In the genomic region with DNA sequence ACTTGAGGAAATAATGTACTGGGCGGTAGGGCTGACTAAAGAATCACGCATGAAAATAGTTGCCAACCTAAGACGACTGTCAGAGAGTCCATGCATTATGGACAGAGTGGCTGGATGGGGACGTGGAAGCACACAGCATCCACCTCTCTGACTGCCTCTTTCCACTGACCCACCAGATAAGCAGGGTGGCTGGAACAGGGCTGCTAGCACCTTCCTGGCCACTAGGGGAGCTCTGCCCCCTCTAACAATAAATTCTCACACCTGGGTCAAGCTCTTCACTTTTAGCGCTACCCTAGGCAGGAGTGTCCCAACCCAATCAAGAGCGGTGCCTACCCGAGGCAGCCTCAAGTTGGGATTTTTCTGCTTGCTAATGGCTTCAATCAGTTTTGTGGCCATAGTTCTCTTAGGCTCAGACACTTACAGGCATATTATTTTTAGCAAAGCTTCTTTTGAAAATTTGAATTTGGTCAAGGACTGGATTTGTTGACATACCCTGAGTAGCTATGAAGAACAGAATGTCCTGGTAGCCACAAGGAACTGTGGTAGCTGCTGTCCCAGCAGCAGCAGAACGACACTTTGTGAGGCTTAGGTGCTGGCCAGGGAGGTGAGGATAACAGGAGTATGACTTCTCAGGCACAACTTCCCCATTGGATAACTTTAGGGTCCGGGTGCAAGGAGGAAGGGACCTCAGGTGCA, we compare ENCODE assay signal across 8 cellular contexts. TPM values are rescaled to one million over a fixed set of nuclear protein-coding genes. Genes with fewer than 3 reads are reported as not detected.
DNase-seq lines count a peak whose midpoint lies in the region; ATAC-seq and TF ChIP-seq lines count a peak whose summit lies in the region.

No MANE protein-coding gene starts in this region.

- H3K36me3 Mint-ChIP-seq in activated T-helper 2 cell treated with anti-CD3 and anti-CD28 coated beads, Interferon-gamma antibody, Interleukin-2, Interleukin-4, amounts not matched to agents 10 μg/mL and 5 μg/mL and 100 μg/mL, durations not matched to agents 14 hours and 24 hours and 36 hours (ENCODE audit: low read depth), result peaks cover 22% of the 10 kb centered on the region

- H3K9me3 ChIP-seq in PC-3 (ENCODE audit: low read length), result no peaks in the 10 kb centered on the region

- POLR2A ChIA-PET in PC-3 (lab: Charles Lee; ENCODE audit: unreplicated experiment), result interaction anchor here (1.0 kb wide), 1 partner anchor 52 kb away, joined by 3 read pairs; the partner anchor contains the start of genes GBA2 and RGP1

- ATAC-seq in HG03108 (IDR thresholded peaks at IDR 0.05; ENCODE audit: unreplicated experiment) (peak; percentile 85), PC-3 (peak; percentile 67)

- no peaks in the 10 kb centered on the region for H3K27me3 ChIP-seq in PC-3 (ENCODE audit: low read length)

- TF ChIP-seq CTCF in GM12873 (IDR thresholded peaks at IDR 0.05; ENCODE audit: insufficient read depth, low read depth, low read length, missing control alignments), result peak; percentile 98
- TF ChIP-seq CTCF in PC-3 (conservative IDR thresholded peaks at IDR 0.05; ENCODE audit: low read depth, low read length), result peak; percentile 73

- in situ Hi-C loops in ACHN (cut with HindIII; ENCODE audit: low pct_ligation_motif_present, low pct_unique_long_range_greater_than_20kb, low sequenced_read_pairs), result no loop called here

- H3K9me3 Mint-ChIP-seq in activated T-helper 2 cell treated with anti-CD3 and anti-CD28 coated beads, Interferon-gamma antibody, Interleukin-2, Interleukin-4, amounts not matched to agents 10 μg/mL and 5 μg/mL and 100 μg/mL, durations not matched to agents 14 hours and 24 hours and 36 hours, result no peaks in the 10 kb centered on the region

- H3K36me3 ChIP-seq in PC-3 (ENCODE audit: low read depth, low read length), result peaks cover 23% of the 10 kb centered on the region

- no peak overlapping the region for H3K27ac Mint-ChIP-seq in activated T-helper 2 cell treated with anti-CD3 and anti-CD28 coated beads, Interferon-gamma antibody, Interleukin-2, Interleukin-4, amounts not matched to agents 10 μg/mL and 5 μg/mL and 100 μg/mL, durations not matched to agents 14 hours and 24 hours and 36 hours

- no peaks in the 10 kb centered on the region for H3F3A ChIP-seq in PC-3 (ENCODE audit: low read length, unreplicated experiment)

- H3K4me3 ChIP-seq in PC-3 (ENCODE audit: low read length), result no peak overlapping the region

- peaks cover 2% of the 10 kb centered on the region for H3K4me1 Mint-ChIP-seq in activated T-helper 2 cell treated with anti-CD3 and anti-CD28 coated beads, Interferon-gamma antibody, Interleukin-2, Interleukin-4, amounts not matched to agents 10 μg/mL and 5 μg/mL and 100 μg/mL, durations not matched to agents 14 hours and 24 hours and 36 hours (ENCODE audit: low read depth)

- H3K79me2 ChIP-seq in PC-3 (ENCODE audit: low read length), result no peaks in the 10 kb centered on the region

- H2AFZ ChIP-seq in PC-3 (ENCODE audit: low read length), result no peak overlapping the region

- H3K9me2 ChIP-seq in PC-3 (replicated peaks; ENCODE audit: low read length), result no peaks in the 10 kb centered on the region

- no TSS peak for BruUV-seq in PC-3 (replicated peaks; lab: Mats Ljungman, UMichigan)

- DNase-seq in ACHN, result peak; percentile 54
- peak; percentile 49 for DNase-seq in PC-3
- peak; percentile 40 for DNase-seq in activated T-helper 2 cell treated with anti-CD3 and anti-CD28 coated beads, Interferon-gamma antibody, Interleukin-2, Interleukin-4, amounts not matched to agents 10 μg/mL and 5 μg/mL and 100 μg/mL, durations not matched to agents 14 hours and 24 hours and 36 hours (ENCODE audit: low spot score)
- DNase-seq in germinal center (ENCODE audit: low spot score), result peak; percentile 78
- peak; percentile 80 for DNase-seq in posterior vena cava (ENCODE audit: low spot score)
- DNase-seq in NCI-H1048 (lab: John Stamatoyannopoulos, UW), result no peak

- no peaks in the 10 kb centered on the region for H3K27me3 Mint-ChIP-seq in activated T-helper 2 cell treated with anti-CD3 and anti-CD28 coated beads, Interferon-gamma antibody, Interleukin-2, Interleukin-4, amounts not matched to agents 10 μg/mL and 5 μg/mL and 100 μg/mL, durations not matched to agents 14 hours and 24 hours and 36 hours (ENCODE audit: low read depth)

- CTCF ChIA-PET in PC-3 (lab: Charles Lee), result interaction anchor here (0.5 to 1.2 kb wide), 4 partner anchors 23 to 43 kb away, joined by 3 to 5 read pairs (median 4); partner anchors contain the start of genes CREB3 and TLN1

- no peaks in the 10 kb centered on the region for H4K20me1 ChIP-seq in PC-3 (ENCODE audit: low read length)

- intact Hi-C loops in PC-3 (cut with micrococcal nuclease) (loop anchor here (5.0 kb wide), 1 partner anchor 39 kb away; the partner anchor contains the start of genes CCDC107 and RMRP), posterior vena cava (cut with DNase I) (loop anchor here in 1 of 2 donors (5.0 kb wide), 1 partner anchor 51 kb away; the partner anchor contains the start of genes GBA2 and RGP1)
- intact Hi-C loops in activated T-helper 2 cell treated with anti-CD3 and anti-CD28 coated beads, Interferon-gamma antibody, Interleukin-2, Interleukin-4, amounts not matched to agents 10 μg/mL and 5 μg/mL and 100 μg/mL, durations not matched to agents 14 hours and 24 hours and 36 hours (cut with micrococcal nuclease), result loop anchor here (2.0 kb wide), 1 partner anchor 50 kb away; no protein-coding TSS in a partner anchor

- peak overlapping the region; percentile 63 for H3K27ac ChIP-seq in PC-3 (ENCODE audit: low read length)

- no peak overlapping the region for H3K4me3 Mint-ChIP-seq in activated T-helper 2 cell treated with anti-CD3 and anti-CD28 coated beads, Interferon-gamma antibody, Interleukin-2, Interleukin-4, amounts not matched to agents 10 μg/mL and 5 μg/mL and 100 μg/mL, durations not matched to agents 14 hours and 24 hours and 36 hours (ENCODE audit: low read depth)

- no peak overlapping the region for H3K4me2 ChIP-seq in PC-3 (ENCODE audit: low read length)

- H3K9ac ChIP-seq in PC-3 (ENCODE audit: low read length), result no peak overlapping the region

- peaks cover 12% of the 10 kb centered on the region for H3K4me1 ChIP-seq in PC-3 (ENCODE audit: insufficient read depth, low read length)

RNA-seq across cellular contexts. Expression of gene TPM2, which starts 6.9 kb away (rescaled TPM):
- total RNA-seq in PC-3 (2014; rRNA removed), result 7.0 and 10.4 TPM in 2 replicates
- 4.1 and 4.6 TPM in 2 replicates for total RNA-seq in activated T-helper 2 cell treated with anti-CD3 and anti-CD28 coated beads, Interferon-gamma antibody, Interleukin-2, Interleukin-4, amounts not matched to agents 10 μg/mL and 5 μg/mL and 100 μg/mL, durations not matched to agents 14 hours and 24 hours and 36 hours
- 1,000 to 10,000 TPM; 2,096 to 3,529 TPM for total RNA-seq in posterior vena cava

RNA-seq across cellular contexts. Expression of gene CA9, which starts 22.9 kb away (rescaled TPM):
- 7.7 and 11.2 TPM in 2 replicates for total RNA-seq in PC-3 (2014; rRNA removed)
- 0.89 and 1.2 TPM in 2 replicates for total RNA-seq in activated T-helper 2 cell treated with anti-CD3 and anti-CD28 coated beads, Interferon-gamma antibody, Interleukin-2, Interleukin-4, amounts not matched to agents 10 μg/mL and 5 μg/mL and 100 μg/mL, durations not matched to agents 14 hours and 24 hours and 36 hours
- 1 to 10 TPM in 1 of 2 donors, not detected in 1; 1.2 TPM for total RNA-seq in posterior vena cava

RNA-seq across cellular contexts. Expression of gene ARHGEF39, which starts 31.7 kb away (rescaled TPM):
- total RNA-seq in PC-3 (2014; rRNA removed), result 2.6 and 4.1 TPM in 2 replicates
- 11.1 and 12.3 TPM in 2 replicates for total RNA-seq in activated T-helper 2 cell treated with anti-CD3 and anti-CD28 coated beads, Interferon-gamma antibody, Interleukin-2, Interleukin-4, amounts not matched to agents 10 μg/mL and 5 μg/mL and 100 μg/mL, durations not matched to agents 14 hours and 24 hours and 36 hours
- under 1 TPM; 0.29 to 0.46 TPM for total RNA-seq in posterior vena cava

RNA-seq across cellular contexts. Expression of gene TLN1, which starts 35.3 kb away (rescaled TPM):
- total RNA-seq in PC-3 (2014; rRNA removed) (118 and 153 TPM in 2 replicates), posterior vena cava (100 to 1,000 TPM; 816 to 836 TPM)
- 253 and 267 TPM in 2 replicates for total RNA-seq in activated T-helper 2 cell treated with anti-CD3 and anti-CD28 coated beads, Interferon-gamma antibody, Interleukin-2, Interleukin-4, amounts not matched to agents 10 μg/mL and 5 μg/mL and 100 μg/mL, durations not matched to agents 14 hours and 24 hours and 36 hours

RNA-seq across cellular contexts. Expression of gene CREB3, which starts 35.8 kb away (rescaled TPM):
- total RNA-seq in PC-3 (2014; rRNA removed) (34.8 and 47.1 TPM in 2 replicates), posterior vena cava (10 to 100 TPM; 41.7 to 53.0 TPM)
- total RNA-seq in activated T-helper 2 cell treated with anti-CD3 and anti-CD28 coated beads, Interferon-gamma antibody, Interleukin-2, Interleukin-4, amounts not matched to agents 10 μg/mL and 5 μg/mL and 100 μg/mL, durations not matched to agents 14 hours and 24 hours and 36 hours, result 34.3 and 34.5 TPM in 2 replicates

Comparison
In these comparisons a context has a peak if more than half of its experiments do, and no peak if none do; other contexts are left out.
1. RNA of gene TPM2, which starts 6.9 kb away (total RNA-seq): 2,096 to 3,529 TPM in posterior vena cava; 7.0 to 10.4 TPM in PC-3 and 4.1 to 4.6 TPM in activated T-helper 2 cell treated with anti-CD3 and anti-CD28 coated beads, Interferon-gamma antibody, Interleukin-2, Interleukin-4, amounts not matched to agents 10 μg/mL and 5 μg/mL and 100 μg/mL, durations not matched to agents 14 hours and 24 hours and 36 hours; every median in the first group is over 100 times any median in the second.